In genomic region chr1:176559474-176560390, GRCh38 we compare ENCODE assay signal across 8 cellular contexts.
A peak's percentile ranks its signal among the peaks of the same experiment; 100 is the strongest.
DNase-seq lines count a peak whose midpoint lies in the region; ATAC-seq and TF ChIP-seq lines count a peak whose summit lies in the region.

No MANE protein-coding gene starts in this region.

- peak; percentile 5 for DNase-seq in Daoy (ENCODE audit: low read depth)
- peak; percentile 72 for DNase-seq in HT-29 (ENCODE audit: low spot score)
- peak; percentile 78 for DNase-seq in cerebellar cortex (ENCODE audit: low spot score)
- DNase-seq in kidney tubule cell (ENCODE audit: low spot score) = peak; percentile 61
- DNase-seq in thyroid gland = peak; percentile 44 to 51

- H3K9me3 ChIP-seq in OCI-LY3 (ENCODE audit: insufficient read depth, low read length) = no peaks in the 10 kb centered on the region
- H3K9me3 ChIP-seq in thyroid gland = no peaks in the 10 kb centered on the region

- H3K27me3 ChIP-seq in OCI-LY3 (ENCODE audit: low read depth, low read length) (peaks cover 33% of the 10 kb centered on the region), thyroid gland (no peaks in the 10 kb centered on the region)

- H3K36me3 ChIP-seq in OCI-LY3 (replicated peaks; ENCODE audit: low read depth, low read length) = no peaks in the 10 kb centered on the region
- H3K36me3 ChIP-seq in thyroid gland = no peaks in the 10 kb centered on the region

- no peaks in the 10 kb centered on the region for H3K79me2 ChIP-seq in OCI-LY3 (ENCODE audit: low read length)

- H4K20me1 ChIP-seq in OCI-LY3 (ENCODE audit: insufficient read depth, low read length) = no peaks in the 10 kb centered on the region

- no peak overlapping the region for H3K27ac ChIP-seq in OCI-LY3 (ENCODE audit: low read length)
- no peak overlapping the region for H3K27ac ChIP-seq in thyroid gland

- no peak overlapping the region for H3K9ac ChIP-seq in OCI-LY3 (ENCODE audit: low read length)

- no peak overlapping the region for H3K4me3 ChIP-seq in OCI-LY3 (ENCODE audit: low read length)
- no peak overlapping the region for H3K4me3 ChIP-seq in thyroid gland (replicated peaks in 1 of 3)

- 15 to 18% methylated on average over 10 of the region's 10 CpGs for WGBS in thyroid gland, 2 donors

- intact Hi-C loops in thyroid gland (cut with DNase I) = loop anchor here (5.0 kb wide), 2 partner anchors 133 to 283 kb away; no protein-coding TSS in a partner anchor

- no peak for TF ChIP-seq POLR2A in thyroid gland (IDR thresholded peaks at IDR 0.05)

- no peak overlapping the region for H2AFZ ChIP-seq in OCI-LY3 (ENCODE audit: low read depth, low read length)

- no peaks in the 10 kb centered on the region for H3K4me1 ChIP-seq in OCI-LY3 (ENCODE audit: low read length)
- no peaks in the 10 kb centered on the region for H3K4me1 ChIP-seq in thyroid gland

- ATAC-seq in GM19438 (IDR thresholded peaks at IDR 0.05; ENCODE audit: low read depth, unreplicated experiment) (peak; percentile 62), GM19328 (IDR thresholded peaks at IDR 0.05; ENCODE audit: unreplicated experiment) (no peak)

- H3K4me2 ChIP-seq in OCI-LY3 (ENCODE audit: low read length) = no peak overlapping the region

- peak; percentile 98 for TF ChIP-seq CTCF in OCI-LY3 (IDR thresholded peaks at IDR 0.05; ENCODE audit: low read depth, low read length)
- peak; percentile 50 to 87 (median 73) for TF ChIP-seq CTCF in thyroid gland (IDR thresholded peaks at IDR 0.05)

Comparison
In these comparisons a context has a peak if more than half of its experiments do, and no peak if none do; other contexts are left out.
1. DNase-seq: peak in every context shown above with its lines; median percentile 78 in cerebellar cortex; 72 in HT-29; 61 in kidney tubule cell; 48 in thyroid gland; 5 in Daoy.